ENCODE assay signal across 21 cellular contexts in genomic region chr12:104299842-104300481, GRCh38. TPM values are rescaled to one million over a fixed set of nuclear protein-coding genes. Genes with fewer than 3 reads are reported as not detected.
DNase-seq lines count a peak whose midpoint lies in the region; ATAC-seq and TF ChIP-seq lines count a peak whose summit lies in the region.
"Had no signal": no experiment of that assay in that cellular context is flagged by ENCODE, and none has a peak within 500 bp of the region (broad histone marks: within the 10 kb centered on the region; RNA-seq: fewer than 3 reads in every experiment).

No MANE protein-coding gene starts in this region.

- H3K4me1 ChIP-seq in breast epithelium: no peaks in the 10 kb centered on the region
- H3K4me1 ChIP-seq: SJCRH30 had no signal

- H3K4me1 Mint-ChIP-seq in MCF 10A (ENCODE audit: insufficient read depth, unreplicated experiment): peaks cover 21% of the 10 kb centered on the region
- H3K4me1 Mint-ChIP-seq in type B pancreatic cell (ENCODE audit: unreplicated experiment): peaks cover 42% of the 10 kb centered on the region

- intact Hi-C loops in MCF 10A (cut with micrococcal nuclease) (no loop called here), breast epithelium (cut with DNase I; ENCODE audit: low total_unique reads) (no loop called here)

- ATAC-seq in HG03432 (IDR thresholded peaks at IDR 0.05; ENCODE audit: unreplicated experiment) (no peak), GM18909 (IDR thresholded peaks at IDR 0.05; ENCODE audit: poor library complexity, unreplicated experiment) (no peak)
- ATAC-seq: activated CD4-positive, CD25-positive, alpha-beta regulatory T cell treated with anti-CD3 and anti-CD28 coated beads, Interleukin-2, amount 50 U/mL, for 24 hours had no signal

- peaks cover 68% of the 10 kb centered on the region for H3K36me3 Mint-ChIP-seq in MCF 10A (ENCODE audit: insufficient read depth, unreplicated experiment)
- H3K36me3 Mint-ChIP-seq in type B pancreatic cell: peaks cover 58% of the 10 kb centered on the region

- POLR2A ChIA-PET in MCF 10A (lab: Yijun Ruan, JAX): interaction anchor here (0.6 to 6.4 kb wide), 10 partner anchors 8 to 740 kb away, joined by 3 to 44 read pairs (median 3); partner anchors contain the start of genes HCFC2 and NFYB

- TF ChIP-seq CTCF in MCF 10A (IDR thresholded peaks at IDR 0.05; ENCODE audit: unreplicated experiment) (no peak), breast epithelium (IDR thresholded peaks at IDR 0.05) (no peak), fibroblast of the aortic adventitia (IDR thresholded peaks at IDR 0.05; ENCODE audit: insufficient read depth, low read length) (no peak), type B pancreatic cell (conservative IDR thresholded peaks at IDR 0.05) (no peak)

- H3K4me3 ChIP-seq in breast epithelium: no peak overlapping the region
- H3K4me3 ChIP-seq in SK-N-MC: no peak overlapping the region
- no peak overlapping the region for H3K4me3 ChIP-seq in fibroblast of the aortic adventitia (ENCODE audit: low read depth, low read length)
- H3K4me3 ChIP-seq: HAP-1, SJCRH30, upper lobe of left lung had no signal

- no TSS peak for BruUV-seq in MCF 10A (replicated peaks; lab: Mats Ljungman, UMichigan)

- H3K9me3 ChIP-seq in breast epithelium (no peaks in the 10 kb centered on the region), SK-N-MC (ENCODE audit: low read depth, low read length) (no peaks in the 10 kb centered on the region)
- H3K9me3 ChIP-seq: HAP-1, SJCRH30, upper lobe of left lung had no signal

- no peak overlapping the region for H3K27ac ChIP-seq in breast epithelium
- peak overlapping the region; percentile 22 for H3K27ac ChIP-seq in SK-N-MC
- H3K27ac ChIP-seq: KMS-11, SJCRH30 had no signal

- H3K27me3 ChIP-seq in breast epithelium: no peaks in the 10 kb centered on the region
- H3K27me3 ChIP-seq: SJCRH30, upper lobe of left lung had no signal

- DNase-seq in MCF 10A (ENCODE audit: unreplicated experiment) (no peak), breast epithelium (ENCODE audit: low spot score in 2 of 2) (no peak), SK-N-MC (ENCODE audit: low read depth, low spot score) (no peak), fibroblast of the aortic adventitia (ENCODE audit: low read depth) (peak; percentile 43), type B pancreatic cell (ENCODE audit: extremely low spot score, unreplicated experiment) (no peak), T-helper 9 cell (no peak)
- DNase-seq: amygdala; foreskin fibroblast; midbrain; NCI-H1105; NCI-H526; retina; SJCRH30; stimulated activated naive CD4-positive, alpha-beta T cell treated with Interleukin-2 at 50 U/mL for 16 hours; upper lobe of left lung had no signal

- H3K9ac ChIP-seq in SK-N-MC (ENCODE audit: insufficient read length): no peak overlapping the region
- H3K9ac ChIP-seq: KMS-11 had no signal

- H3K9me3 Mint-ChIP-seq in MCF 10A (ENCODE audit: unreplicated experiment) (no peaks in the 10 kb centered on the region), type B pancreatic cell (peaks cover 4% of the 10 kb centered on the region)
- H3K9me3 Mint-ChIP-seq: activated T-helper 2 cell treated with anti-CD3 and anti-CD28 coated beads, Interferon-gamma antibody, Interleukin-2, Interleukin-4, amounts not matched to agents 10 μg/mL and 5 μg/mL and 100 μg/mL, durations not matched to agents 14 hours and 24 hours and 36 hours had no signal

- TF ChIP-seq POLR2A in breast epithelium (IDR thresholded peaks at IDR 0.05): no peak

- H3K4me3 Mint-ChIP-seq in MCF 10A (ENCODE audit: unreplicated experiment): no peak overlapping the region
- no peak overlapping the region for H3K4me3 Mint-ChIP-seq in type B pancreatic cell

- CTCF ChIA-PET in MCF 10A (lab: Yijun Ruan, JAX): interaction anchor here (1.0 to 2.3 kb wide), 5 partner anchors 10 to 754 kb away, joined by 3 to 8 read pairs (median 3); no protein-coding TSS in a partner anchor

- H3K27ac Mint-ChIP-seq in MCF 10A (ENCODE audit: low read depth, unreplicated experiment) (peak overlapping the region; percentile 2), type B pancreatic cell (peak overlapping the region; percentile 50)
- H3K27ac Mint-ChIP-seq: activated T-helper 2 cell treated with anti-CD3 and anti-CD28 coated beads, Interferon-gamma antibody, Interleukin-2, Interleukin-4, amounts not matched to agents 10 μg/mL and 5 μg/mL and 100 μg/mL, durations not matched to agents 14 hours and 24 hours and 36 hours had no signal

- H3K36me3 ChIP-seq in breast epithelium: no peaks in the 10 kb centered on the region
- H3K36me3 ChIP-seq in SK-N-MC (ENCODE audit: insufficient read depth, low read length): peaks cover 82% of the 10 kb centered on the region

- H3K27me3 Mint-ChIP-seq in MCF 10A (ENCODE audit: insufficient read depth, unreplicated experiment) (no peaks in the 10 kb centered on the region), type B pancreatic cell (no peaks in the 10 kb centered on the region)

RNA-seq across cellular contexts. Expression of gene EID3, which starts 3.6 kb away (rescaled TPM):
- total RNA-seq in MCF 10A (2022) (1.6 and 3.0 TPM in 2 replicates), breast epithelium (10 to 100 TPM in 2 of 3 donors, 1 to 10 TPM in 1; 6.7 to 13.3 (median 12.1) TPM), fibroblast of the aortic adventitia (ENCODE audit: low replicate concordance) (14.9 and 55.9 TPM in 2 replicates), type B pancreatic cell (ENCODE audit: low replicate concordance) (2.9 and 7.3 TPM in 2 replicates)
